8 cellular contexts compared by ENCODE assay signal in genomic region chr4:139014391-139015268, GRCh38. TPM values are rescaled to one million over a fixed set of nuclear protein-coding genes. Genes with fewer than 3 reads are reported as not detected.
A peak's percentile ranks its signal among the peaks of the same experiment; 100 is the strongest.
DNase-seq lines count a peak whose midpoint lies in the region; ATAC-seq and TF ChIP-seq lines count a peak whose summit lies in the region.

No MANE protein-coding gene starts in this region.

- H3K9me3 ChIP-seq in SJCRH30 (replicated peaks) (no peaks in the 10 kb centered on the region), right lobe of liver (no peaks in the 10 kb centered on the region), testis (no peaks in the 10 kb centered on the region)

- H3K4me1 ChIP-seq in SJCRH30 (peaks cover 15% of the 10 kb centered on the region), right lobe of liver (peaks cover 0 to 24% (median 4%) of the 10 kb centered on the region in 4 donors), testis (peaks cover 9% of the 10 kb centered on the region)

- in situ Hi-C loops in GM13976 (cut with MboI; ENCODE audit: low sequenced_read_pairs, unreplicated experiment) = no loop called here

- no peaks in the 10 kb centered on the region for H3K36me3 ChIP-seq in SJCRH30
- H3K36me3 ChIP-seq in right lobe of liver = no peaks in the 10 kb centered on the region
- no peaks in the 10 kb centered on the region for H3K36me3 ChIP-seq in testis (ENCODE audit: low read depth, missing control alignments)

- intact Hi-C loops in right lobe of liver (cut with DNase I) (no loop called here), testis (cut with DNase I; ENCODE audit: low total_unique reads) (no loop called here)

- TF ChIP-seq CTCF in AG10803 (conservative IDR thresholded peaks at IDR 0.05; ENCODE audit: low read length) (no peak), GM13976 (IDR thresholded peaks at IDR 0.05; ENCODE audit: borderline replicate concordance, control extremely low read depth, extremely low read depth, insufficient read depth, missing control alignments) (no peak), coronary artery (IDR thresholded peaks at IDR 0.05) (no peak), right lobe of liver (IDR thresholded peaks at IDR 0.05) (no peak), testis (IDR thresholded peaks at IDR 0.05) (no peak)

- DNase-seq in AG10803 (ENCODE audit: low read depth) (peak; percentile 95), GM13976 (ENCODE audit: low spot score) (peak; percentile 45), SJCRH30 (peak; percentile 30 to 54), coronary artery (ENCODE audit: low spot score) (no peak), right lobe of liver (no peak), testis (no peak), NCI-H1105 (lab: John Stamatoyannopoulos, UW) (no peak)

- TF ChIP-seq POLR2A in right lobe of liver (IDR thresholded peaks at IDR 0.05) = no peak
- no peak for TF ChIP-seq POLR2A in testis (IDR thresholded peaks at IDR 0.05)

- H3K27ac ChIP-seq in SJCRH30 (peak overlapping the region; percentile 100), coronary artery (peak overlapping the region; percentile 96), right lobe of liver (peak overlapping the region; percentile 95 to 98 (median 96)), testis (peak overlapping the region; percentile 81 to 88)

- ATAC-seq in HG03135 (IDR thresholded peaks at IDR 0.05; ENCODE audit: unreplicated experiment) = peak; percentile 16
- peak; percentile 0 to 57 (median 2) for ATAC-seq in right lobe of liver

- H3K27me3 ChIP-seq in SJCRH30 (no peaks in the 10 kb centered on the region), right lobe of liver (no peaks in the 10 kb centered on the region), testis (no peaks in the 10 kb centered on the region)

- H3K4me3 ChIP-seq in AG10803 (ENCODE audit: low read length) (peak overlapping the region; percentile 87), SJCRH30 (peak overlapping the region; percentile 77), coronary artery (peak overlapping the region; percentile 96), right lobe of liver (peak overlapping the region; percentile 58 to 82 (median 65)), testis (peak overlapping the region; percentile 76 to 85)

- 38% methylated on average over 9 of the region's 9 CpGs for WGBS in right lobe of liver (ENCODE audit: insufficient coverage, low coverage, low lambda C conversion rate, missing lambda C conversion rate)
- WGBS in testis, 2 donors = 27 to 37% methylated on average over 9 of the region's 9 CpGs

RNA-seq across cellular contexts. Expression of gene NOCT, which starts 1.0 kb away (rescaled TPM):
- total RNA-seq in SJCRH30 (2014; rRNA removed; shearing (Covaris generic)) = 12.8 and 13.8 TPM in 2 replicates
- total RNA-seq in right lobe of liver (10 to 100 TPM in 3 of 6 experiments, 1 to 10 TPM in 3; 3.5 to 20.5 (median 9.7) TPM), testis (10 to 100 TPM; 19.0 to 19.3 TPM)
- polyA plus RNA-seq in testis (ENCODE audit: insufficient read depth, low read depth, low replicate concordance) = 7.7 TPM

Comparison
In these comparisons a context has a peak if more than half of its experiments do, and no peak if none do; other contexts are left out.
1. DNase-seq: peak in AG10803 (single experiment), GM13976 (single experiment) and SJCRH30 (2 of 2); none in coronary artery (single experiment), right lobe of liver (0 of 3), testis (single experiment) and NCI-H1105 (single experiment).
2. Peak in every context shown above with its lines, with median percentiles within 50 percentile points of each other: H3K4me3 ChIP-seq and H3K27ac ChIP-seq.